ENCODE assay signal across 1 cellular context in genomic region chr1:167221804-167222610, GRCh38.
A peak's percentile ranks its signal among the peaks of the same experiment; 100 is the strongest.
TF ChIP-seq lines count a peak whose summit lies in the region.

No MANE protein-coding gene starts in this region.

TF ChIP-seq in HepG2, 621 proteins besides CTCF, POLR2A, EP300 and RAD21 (continued from another document):
- TF ChIP-seq XRCC5 (optimal IDR thresholded peaks at IDR 0.05; ENCODE audit: low read length), result no peak
- no peak for TF ChIP-seq EEA1 (CRISPR knock-in tag; IDR thresholded peaks at IDR 0.05; ENCODE audit: borderline replicate concordance)
- TF ChIP-seq BATF2 (CRISPR knock-in tag; IDR thresholded peaks at IDR 0.05), result no peak
- TF ChIP-seq DMTF1 (CRISPR knock-in tag; IDR thresholded peaks at IDR 0.05), result no peak
- TF ChIP-seq E2F1 (CRISPR knock-in tag; IDR thresholded peaks at IDR 0.05), result no peak
- TF ChIP-seq YEATS2 (CRISPR knock-in tag; IDR thresholded peaks at IDR 0.05; ENCODE audit: borderline replicate concordance), result peak; percentile 61; the same call in 1 of the 2 replicates
- no peak for TF ChIP-seq ZNF557 (CRISPR knock-in tag; IDR thresholded peaks at IDR 0.05)
- TF ChIP-seq ZNF264 (CRISPR knock-in tag; IDR thresholded peaks at IDR 0.05), result no peak
- no peak for TF ChIP-seq TEAD2 (CRISPR knock-in tag; IDR thresholded peaks at IDR 0.05)
- TF ChIP-seq CC2D1A (CRISPR knock-in tag; IDR thresholded peaks at IDR 0.05), result no peak
- TF ChIP-seq MTA3 (CRISPR knock-in tag; IDR thresholded peaks at IDR 0.05), result no peak
- TF ChIP-seq DPF2 (CRISPR knock-in tag; IDR thresholded peaks at IDR 0.05; ENCODE audit: borderline replicate concordance, low read depth), result no peak
- no peak for TF ChIP-seq ZNF720 (CRISPR knock-in tag; IDR thresholded peaks at IDR 0.05)
- no peak for TF ChIP-seq ZHX1 (CRISPR knock-in tag; IDR thresholded peaks at IDR 0.05; ENCODE audit: low read depth)
- TF ChIP-seq PPARG (CRISPR knock-in tag; conservative IDR thresholded peaks at IDR 0.05), result 0 out of 2 replicates have a peak, but pooled peaks have one; percentile 11
- no peak for TF ChIP-seq ZBTB14 (CRISPR knock-in tag; IDR thresholded peaks at IDR 0.05)
